ENCODE assay signal across 14 cellular contexts in genomic region chr11:7536102-7536501, GRCh38. TPM values are rescaled to one million over a fixed set of nuclear protein-coding genes. Genes with fewer than 3 reads are reported as not detected.
DNase-seq lines count a peak whose midpoint lies in the region; ATAC-seq, FAIRE-seq and TF ChIP-seq lines count a peak whose summit lies in the region.
"Had no signal": no experiment of that assay in that cellular context is flagged by ENCODE, and none has a peak within 500 bp of the region (broad histone marks: within the 10 kb centered on the region; RNA-seq: fewer than 3 reads in every experiment).

No MANE protein-coding gene starts in this region.

- H3K4me2 ChIP-seq in HepG2 (ENCODE audit: low read depth, low read length), result no peak overlapping the region

- H3K9ac ChIP-seq in HepG2 (ENCODE audit: insufficient read depth, low read depth, low read length), result no peak overlapping the region

- TF ChIP-seq EP300 in HepG2 (IDR thresholded peaks at IDR 0.05; ENCODE audit: low read depth in 2 of 2, low read length in 2 of 2) (no peak), HepG2 (CRISPR knock-in tag; IDR thresholded peaks at IDR 0.05; ENCODE audit: borderline replicate concordance) (no peak)

- DNase-seq in BE2C (peak; percentile 14), GM13976 (ENCODE audit: low spot score) (no peak), WERI-Rb-1 (no peak), HepG2 (ENCODE audit: low spot score) (no peak), T-helper 9 cell (no peak), NCI-H1694 (lab: John Stamatoyannopoulos, UW) (no peak), HCEC 1CT (no peak)
- DNase-seq: DMS153; foreskin fibroblast; stimulated activated CD4-positive, alpha-beta T cell treated with anti-CD3 and anti-CD28 coated beads, Interleukin-1b, Interleukin-23, amount 100 ng/mL, for 48 hours had no signal

- in situ Hi-C loops in GM13976 (cut with MboI; ENCODE audit: low sequenced_read_pairs, unreplicated experiment), result no loop called here
- in situ Hi-C loops in HepG2 (cut with HindIII; ENCODE audit: extremely low pct_ligation_motif_present, low pct_unique_long_range_greater_than_20kb), result no loop called here

- 18% methylated on average over 8 of the region's 8 CpGs for WGBS in HepG2 (ENCODE audit: low lambda C conversion rate)

- no peak for TF ChIP-seq POLR2A in HepG2 (IDR thresholded peaks at IDR 0.05; ENCODE audit: insufficient read depth in 1 of 2, low read depth in 2 of 2, low read length in 2 of 2)

- no peak overlapping the region for H3K27ac ChIP-seq in WERI-Rb-1
- no peak overlapping the region for H3K27ac ChIP-seq in HepG2 (ENCODE audit: extremely low read length, insufficient read depth, low read length)
- H3K27ac ChIP-seq: thoracic aorta had no signal

- TF ChIP-seq CTCF in BE2C (IDR thresholded peaks at IDR 0.05; ENCODE audit: low read depth, low read length) (peak; percentile 35), GM13976 (IDR thresholded peaks at IDR 0.05; ENCODE audit: borderline replicate concordance, control extremely low read depth, extremely low read depth, insufficient read depth, missing control alignments) (peak; percentile 23), WERI-Rb-1 (IDR thresholded peaks at IDR 0.05; ENCODE audit: low read depth, low read length) (peak; percentile 62), HepG2 (CRISPR knock-in tag; IDR thresholded peaks at IDR 0.05) (peak; percentile 61)

- H4K20me1 ChIP-seq in HepG2 (ENCODE audit: insufficient read depth, low read length), result peaks cover 4% of the 10 kb centered on the region; the same call in 1 of the 2 replicates

- ATAC-seq in HepG2, result peak; percentile 92
- ATAC-seq in HG02970 (IDR thresholded peaks at IDR 0.05; ENCODE audit: low FRiP score, unreplicated experiment), result no peak

- BruUV-seq in HepG2 (replicated peaks; lab: Mats Ljungman, UMichigan), result no TSS peak

- H3K4me1 ChIP-seq in BE2C (peaks cover 5% of the 10 kb centered on the region; the same call in 1 of the 2 replicates), HepG2 (ENCODE audit: insufficient read depth, low read length) (peaks cover 32% of the 10 kb centered on the region)

- H3K4me3 ChIP-seq in BE2C (ENCODE audit: low read depth, low read length) (no peak overlapping the region), WERI-Rb-1 (ENCODE audit: low read depth, low read length) (no peak overlapping the region), HepG2 (replicated peaks in 1 of 3; ENCODE audit: insufficient read depth in 1 of 3, low read depth in 2 of 3, low read length in 3 of 3) (no peak overlapping the region)
- H3K4me3 ChIP-seq: thoracic aorta had no signal

- H2AFZ ChIP-seq in HepG2 (ENCODE audit: low read length), result no peak overlapping the region

- H3K9me3 ChIP-seq in BE2C, result no peaks in the 10 kb centered on the region
- H3K9me3 ChIP-seq in WERI-Rb-1 (ENCODE audit: severe bottlenecking), result no peaks in the 10 kb centered on the region
- H3K9me3 ChIP-seq in HepG2 (ENCODE audit: low read length), result no peaks in the 10 kb centered on the region
- H3K9me3 ChIP-seq: thoracic aorta had no signal

- intact Hi-C loops in HepG2 (cut with micrococcal nuclease; ENCODE audit: unreplicated experiment), result no loop called here

- no peak for TF ChIP-seq RAD21 in HepG2 (CRISPR knock-in tag; IDR thresholded peaks at IDR 0.05)

- H3K79me2 ChIP-seq in HepG2 (ENCODE audit: insufficient read depth, low read length), result no peaks in the 10 kb centered on the region

- H3K36me3 ChIP-seq in BE2C, result no peaks in the 10 kb centered on the region
- no peaks in the 10 kb centered on the region for H3K36me3 ChIP-seq in WERI-Rb-1
- no peaks in the 10 kb centered on the region for H3K36me3 ChIP-seq in HepG2 (replicated peaks in 1 of 2; ENCODE audit: control insufficient read depth in 1 of 2, insufficient read depth in 2 of 2, low read length in 2 of 2)
- H3K36me3 ChIP-seq: thoracic aorta had no signal

- CTCF ChIA-PET in HepG2 (lab: Yijun Ruan, JAX; ENCODE audit: low intra/inter-chr PET ratio, low total read pairs), result no interaction called here

- POLR2A ChIA-PET in HepG2 (lab: Yijun Ruan, JAX), result no interaction called here

- H3K27me3 ChIP-seq in BE2C, result no peaks in the 10 kb centered on the region
- H3K27me3 ChIP-seq in WERI-Rb-1 (ENCODE audit: insufficient read depth, low read depth, severe bottlenecking), result no peaks in the 10 kb centered on the region
- H3K27me3 ChIP-seq in HepG2 (ENCODE audit: control insufficient read depth in 1 of 2, insufficient read depth in 2 of 2, low read length in 2 of 2), result no peaks in the 10 kb centered on the region; a peak in 1 of 5 replicates

- no peak for FAIRE-seq in HepG2 (lab: Jason Lieb, UNC)
- FAIRE-seq: GM19239 had no signal

TF ChIP-seq in HepG2, 621 proteins besides CTCF, POLR2A, EP300 and RAD21:
- peak; percentile 14; the same call in 1 of the 2 replicates for TF ChIP-seq ZFP91 (CRISPR knock-in tag; IDR thresholded peaks at IDR 0.05; ENCODE audit: borderline replicate concordance)
- no peak for TF ChIP-seq ZNF446 (CRISPR knock-in tag; IDR thresholded peaks at IDR 0.05)
- TF ChIP-seq CREB1 (IDR thresholded peaks at IDR 0.05), result 0 out of 2 replicates have a peak, but pooled peaks have one; percentile 1
- TF ChIP-seq CREB1 (CRISPR knock-in tag; IDR thresholded peaks at IDR 0.05), result no peak

RNA-seq across cellular contexts. Expression of gene PPFIBP2, which starts 22.3 kb away (rescaled TPM):
- 15.6 TPM for polyA plus RNA-seq in BE2C (2012; ENCODE audit: insufficient read depth, insufficient read length, low read depth)
- total RNA-seq in HepG2 (2016; rRNA removed; fragmentation: Illumina TruSeq; extraction: Trizol), result 15.0 and 15.8 TPM in 2 replicates
- 10.1 and 10.8 TPM in 2 replicates for total RNA-seq in HepG2 (2016; cell fraction: cytosol; rRNA removed; fragmentation: Illumina TruSeq; extraction: Trizol; ENCODE audit: low read depth)
- 15.1 and 19.3 TPM in 2 replicates for total RNA-seq in HepG2 (2016; cell fraction: insoluble cytoplasmic fraction; rRNA removed; fragmentation: Illumina TruSeq; extraction: Trizol)
- 9.3 and 12.0 TPM in 2 replicates for total RNA-seq in HepG2 (2016; cell fraction: membrane; rRNA removed; fragmentation: Illumina TruSeq; extraction: Trizol)
- total RNA-seq in HepG2 (2016; cell fraction: nucleus; rRNA removed; fragmentation: Illumina TruSeq; extraction: Trizol), result 22.7 and 24.0 TPM in 2 replicates
- polyA plus RNA-seq in HepG2 (2011; rRNA removed), result 41.6 and 52.5 TPM in 2 replicates
- polyA plus RNA-seq in HepG2 (2011; cell fraction: cytosol; rRNA removed), result 21.9 and 27.8 TPM in 2 replicates
- polyA plus RNA-seq in HepG2 (2011; cell fraction: nucleus; rRNA removed), result 94.0 and 96.1 TPM in 2 replicates
- polyA plus RNA-seq in HepG2 (2012), result 27.5 and 36.7 TPM in 2 replicates
- 2.4 and 2.9 TPM in 2 replicates for polyA plus RNA-seq in HepG2 (2016; cell fraction: cytosol; fragmentation: Illumina TruSeq; extraction: Trizol; ENCODE audit: low read depth)
- 9.9 and 13.6 TPM in 2 replicates for polyA plus RNA-seq in HepG2 (2016; cell fraction: insoluble cytoplasmic fraction; fragmentation: Illumina TruSeq; extraction: Trizol; ENCODE audit: low read depth)
- 4.7 and 5.9 TPM in 2 replicates for polyA plus RNA-seq in HepG2 (2016; cell fraction: membrane; fragmentation: Illumina TruSeq; extraction: Trizol; ENCODE audit: low read depth)
- polyA plus RNA-seq in HepG2 (2016; cell fraction: nucleus; fragmentation: Illumina TruSeq; extraction: Trizol; ENCODE audit: insufficient read depth, low read depth), result 17.2 and 18.8 TPM in 2 replicates
- polyA minus RNA-seq in HepG2 (2011; rRNA and poly(A)+ RNA removed; ENCODE audit: low replicate concordance), result 32.4 and 88.1 TPM in 2 replicates
- 34.5 and 36.9 TPM in 2 replicates for polyA minus RNA-seq in HepG2 (2011; cell fraction: cytosol; rRNA and poly(A)+ RNA removed)
- 174 and 179 TPM in 2 replicates for polyA minus RNA-seq in HepG2 (2011; cell fraction: nucleus; rRNA and poly(A)+ RNA removed)

RNA-seq across cellular contexts. Expression of gene OLFML1, which starts 50.8 kb away (rescaled TPM):
- polyA plus RNA-seq in BE2C (2012; ENCODE audit: insufficient read depth, insufficient read length, low read depth), result 0.31 TPM
- 0.69 and 0.89 TPM in 2 replicates for total RNA-seq in HepG2 (2016; rRNA removed; fragmentation: Illumina TruSeq; extraction: Trizol)
- total RNA-seq in HepG2 (2016; cell fraction: cytosol; rRNA removed; fragmentation: Illumina TruSeq; extraction: Trizol; ENCODE audit: low read depth), result 0.35 and 0.40 TPM in 2 replicates
- 0.82 and 0.86 TPM in 2 replicates for total RNA-seq in HepG2 (2016; cell fraction: insoluble cytoplasmic fraction; rRNA removed; fragmentation: Illumina TruSeq; extraction: Trizol)
- total RNA-seq in HepG2 (2016; cell fraction: membrane; rRNA removed; fragmentation: Illumina TruSeq; extraction: Trizol), result 0.34 and 0.40 TPM in 2 replicates
- 1.2 and 1.8 TPM in 2 replicates for total RNA-seq in HepG2 (2016; cell fraction: nucleus; rRNA removed; fragmentation: Illumina TruSeq; extraction: Trizol)
- 0.71 and 0.90 TPM in 2 replicates for polyA plus RNA-seq in HepG2 (2011; rRNA removed)
- 0.81 and 0.97 TPM in 2 replicates for polyA plus RNA-seq in HepG2 (2011; cell fraction: cytosol; rRNA removed)
- 0.11 and 0.23 TPM in 2 replicates for polyA plus RNA-seq in HepG2 (2011; cell fraction: nucleus; rRNA removed)
- 0.67 and 2.1 TPM in 2 replicates for polyA plus RNA-seq in HepG2 (2012)
- polyA plus RNA-seq in HepG2 (2016; cell fraction: cytosol; fragmentation: Illumina TruSeq; extraction: Trizol; ENCODE audit: low read depth), result 0.12 and 0.19 TPM in 2 replicates
- 1.1 and 1.3 TPM in 2 replicates for polyA plus RNA-seq in HepG2 (2016; cell fraction: insoluble cytoplasmic fraction; fragmentation: Illumina TruSeq; extraction: Trizol; ENCODE audit: low read depth)
- polyA plus RNA-seq in HepG2 (2016; cell fraction: membrane; fragmentation: Illumina TruSeq; extraction: Trizol; ENCODE audit: low read depth), result 0.26 and 0.30 TPM in 2 replicates
- 1.5 and 2.6 TPM in 2 replicates for polyA plus RNA-seq in HepG2 (2016; cell fraction: nucleus; fragmentation: Illumina TruSeq; extraction: Trizol; ENCODE audit: insufficient read depth, low read depth)
- 1.1 and 4.7 TPM in 2 replicates for polyA minus RNA-seq in HepG2 (2011; rRNA and poly(A)+ RNA removed; ENCODE audit: low replicate concordance)
- polyA minus RNA-seq in HepG2 (2011; cell fraction: cytosol; rRNA and poly(A)+ RNA removed), result 0.30 and 0.88 TPM in 2 replicates
- 0.64 and 0.75 TPM in 2 replicates for polyA minus RNA-seq in HepG2 (2011; cell fraction: nucleus; rRNA and poly(A)+ RNA removed)
- total RNA-seq: mononuclear cell had no signal
